In the genomic region with DNA sequence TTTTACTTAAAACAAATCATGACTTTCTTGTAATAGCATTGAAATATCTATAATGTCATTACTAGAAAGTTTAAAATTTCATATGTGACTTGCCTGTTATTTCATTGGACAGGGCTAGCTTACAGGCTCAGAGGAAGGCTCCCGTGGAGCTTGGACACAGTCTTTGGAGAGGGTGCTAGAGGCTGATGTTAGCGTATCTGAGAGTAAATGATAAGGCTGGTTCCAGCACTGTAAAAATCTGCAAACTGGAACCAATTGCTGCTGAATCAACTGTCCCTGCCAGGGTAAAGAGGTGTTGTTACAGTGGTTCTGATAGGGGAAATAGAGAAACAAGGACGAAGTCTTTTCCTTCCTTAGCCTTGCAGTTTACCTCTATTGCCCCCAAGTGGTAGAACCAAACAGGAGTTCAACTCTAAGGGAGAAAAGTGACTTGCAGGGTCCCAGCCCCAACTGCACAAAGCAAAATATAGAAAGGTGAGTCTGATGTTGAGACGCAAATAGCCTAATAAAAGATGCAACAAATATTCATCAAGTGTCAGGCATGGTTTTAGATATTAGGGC, we compare ENCODE assay signal across 11 cellular contexts.
A peak's percentile ranks its signal among the peaks of the same experiment; 100 is the strongest.
DNase-seq lines count a peak whose midpoint lies in the region; ATAC-seq and TF ChIP-seq lines count a peak whose summit lies in the region.
"Had no signal": no experiment of that assay in that cellular context is flagged by ENCODE, and none has a peak within 500 bp of the region (broad histone marks: within the 10 kb centered on the region; RNA-seq: fewer than 3 reads in every experiment).

No MANE protein-coding gene starts in this region.

- CTCF ChIA-PET in AG04449 (lab: Yijun Ruan, JAX) (interaction anchor here (1.0 kb wide), 1 partner anchor 56 kb away, joined by 3 read pairs; no protein-coding TSS in a partner anchor), WTC11 (lab: Charles Lee) (interaction anchor here (0.6 kb wide), 2 partner anchors 269 to 321 kb away, joined by 3 to 4 read pairs; no protein-coding TSS in a partner anchor)

- H3K4me3 Mint-ChIP-seq in WTC11, result no peak overlapping the region
- H3K4me3 Mint-ChIP-seq: dendritic cell treated with granulocyte-macrophage colony-stimulating factor and Interleukin-4, amounts not matched to agents 40 ng/mL and 50 ng/mL, for 4 days; memory B cell had no signal

- H3K9me3 ChIP-seq in HAP-1, result no peaks in the 10 kb centered on the region

- no peak overlapping the region for H3K27ac Mint-ChIP-seq in WTC11
- H3K27ac Mint-ChIP-seq: dendritic cell treated with granulocyte-macrophage colony-stimulating factor and Interleukin-4, amounts not matched to agents 40 ng/mL and 50 ng/mL, for 4 days; memory B cell had no signal

- peaks cover 16% of the 10 kb centered on the region for H3K4me1 Mint-ChIP-seq in WTC11
- H3K4me1 Mint-ChIP-seq: memory B cell had no signal

- H3K4me1 ChIP-seq in HAP-1, result no peaks in the 10 kb centered on the region

- no peaks in the 10 kb centered on the region for H3K9me3 Mint-ChIP-seq in WTC11
- H3K9me3 Mint-ChIP-seq: dendritic cell treated with granulocyte-macrophage colony-stimulating factor and Interleukin-4, amounts not matched to agents 40 ng/mL and 50 ng/mL, for 4 days had no signal

- H3K27me3 ChIP-seq in HAP-1 (ENCODE audit: low read depth), result no peaks in the 10 kb centered on the region

- POLR2A ChIA-PET in AG04449 (lab: Yijun Ruan, JAX) (no interaction called here), WTC11 (lab: Charles Lee) (no interaction called here)

- H3K4me3 ChIP-seq in AG04449 (ENCODE audit: low read depth, low read length), result no peak overlapping the region
- H3K4me3 ChIP-seq in HAP-1, result no peak overlapping the region

- H3K27me3 Mint-ChIP-seq in WTC11 (ENCODE audit: low read depth), result no peaks in the 10 kb centered on the region
- H3K27me3 Mint-ChIP-seq: dendritic cell treated with granulocyte-macrophage colony-stimulating factor and Interleukin-4, amounts not matched to agents 40 ng/mL and 50 ng/mL, for 4 days; memory B cell had no signal

- TF ChIP-seq CTCF in AG04449 (IDR thresholded peaks at IDR 0.05; ENCODE audit: insufficient read depth, low read length, missing control alignments) (peak; percentile 23), WTC11 (IDR thresholded peaks at IDR 0.05) (peak; percentile 48)

- H3K36me3 ChIP-seq in HAP-1 (replicated peaks), result no peaks in the 10 kb centered on the region

- H3K36me3 Mint-ChIP-seq in WTC11, result no peaks in the 10 kb centered on the region
- H3K36me3 Mint-ChIP-seq: memory B cell had no signal

- ATAC-seq in WTC11, result peak; percentile 85
- no peak for ATAC-seq in GM18870 (IDR thresholded peaks at IDR 0.05; ENCODE audit: unreplicated experiment)
- ATAC-seq in HG03108 (IDR thresholded peaks at IDR 0.05; ENCODE audit: unreplicated experiment), result no peak

- in situ Hi-C loops in HAP-1 (cut with MboI; ENCODE audit: low sequenced_read_pairs), result no loop called here

- no peak for DNase-seq in AG04449 (ENCODE audit: low read depth, low spot score)
- DNase-seq in HAP-1 (ENCODE audit: low spot score in 2 of 2), result peak; percentile 20 to 36
- DNase-seq in WTC11 (ENCODE audit: low spot score), result no peak
- DNase-seq in iPS-NIHi7 (ENCODE audit: extremely low spot score), result peak; percentile 61
- no peak for DNase-seq in GM19240 (ENCODE audit: insufficient read length, low spot score)
- DNase-seq in stimulated activated CD4-positive, alpha-beta T cell treated with anti-CD3 and anti-CD28 coated beads, Interleukin-4, amount 100 ng/mL, for 4 hours, result no peak
- DNase-seq: stimulated activated CD4-positive, alpha-beta T cell treated with anti-CD3 and anti-CD28 coated beads, Interleukin-4, amount 100 ng/mL, for 1 hour had no signal

TF ChIP-seq in WTC11, 78 proteins besides CTCF, POLR2A, EP300 and RAD21:
- TF ChIP-seq RORB (CRISPR knock-in tag; IDR thresholded peaks at IDR 0.05) (no peak), NR2C2 (CRISPR knock-in tag; IDR thresholded peaks at IDR 0.05) (no peak), ZNF396 (CRISPR knock-in tag; IDR thresholded peaks at IDR 0.05; ENCODE audit: borderline replicate concordance) (no peak), FOXJ3 (CRISPR knock-in tag; IDR thresholded peaks at IDR 0.05; ENCODE audit: borderline replicate concordance) (no peak), MXD4 (CRISPR knock-in tag; IDR thresholded peaks at IDR 0.05; ENCODE audit: borderline replicate concordance) (no peak), SOX15 (CRISPR knock-in tag; IDR thresholded peaks at IDR 0.05) (no peak), FOXP1 (CRISPR knock-in tag; IDR thresholded peaks at IDR 0.05; ENCODE audit: borderline replicate concordance) (no peak), TEAD1 (CRISPR knock-in tag; IDR thresholded peaks at IDR 0.05) (no peak), RELA (CRISPR knock-in tag; IDR thresholded peaks at IDR 0.05; ENCODE audit: borderline replicate concordance) (no peak)
- TF ChIP-seq, protein P1, sequence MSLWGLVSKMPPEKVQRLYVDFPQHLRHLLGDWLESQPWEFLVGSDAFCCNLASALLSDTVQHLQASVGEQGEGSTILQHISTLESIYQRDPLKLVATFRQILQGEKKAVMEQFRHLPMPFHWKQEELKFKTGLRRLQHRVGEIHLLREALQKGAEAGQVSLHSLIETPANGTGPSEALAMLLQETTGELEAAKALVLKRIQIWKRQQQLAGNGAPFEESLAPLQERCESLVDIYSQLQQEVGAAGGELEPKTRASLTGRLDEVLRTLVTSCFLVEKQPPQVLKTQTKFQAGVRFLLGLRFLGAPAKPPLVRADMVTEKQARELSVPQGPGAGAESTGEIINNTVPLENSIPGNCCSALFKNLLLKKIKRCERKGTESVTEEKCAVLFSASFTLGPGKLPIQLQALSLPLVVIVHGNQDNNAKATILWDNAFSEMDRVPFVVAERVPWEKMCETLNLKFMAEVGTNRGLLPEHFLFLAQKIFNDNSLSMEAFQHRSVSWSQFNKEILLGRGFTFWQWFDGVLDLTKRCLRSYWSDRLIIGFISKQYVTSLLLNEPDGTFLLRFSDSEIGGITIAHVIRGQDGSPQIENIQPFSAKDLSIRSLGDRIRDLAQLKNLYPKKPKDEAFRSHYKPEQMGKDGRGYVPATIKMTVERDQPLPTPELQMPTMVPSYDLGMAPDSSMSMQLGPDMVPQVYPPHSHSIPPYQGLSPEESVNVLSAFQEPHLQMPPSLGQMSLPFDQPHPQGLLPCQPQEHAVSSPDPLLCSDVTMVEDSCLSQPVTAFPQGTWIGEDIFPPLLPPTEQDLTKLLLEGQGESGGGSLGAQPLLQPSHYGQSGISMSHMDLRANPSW (CRISPR knock-in tag; conservative IDR thresholded peaks at IDR 0.05; ENCODE audit: low read depth), result no peak
- TF ChIP-seq, protein P2, sequence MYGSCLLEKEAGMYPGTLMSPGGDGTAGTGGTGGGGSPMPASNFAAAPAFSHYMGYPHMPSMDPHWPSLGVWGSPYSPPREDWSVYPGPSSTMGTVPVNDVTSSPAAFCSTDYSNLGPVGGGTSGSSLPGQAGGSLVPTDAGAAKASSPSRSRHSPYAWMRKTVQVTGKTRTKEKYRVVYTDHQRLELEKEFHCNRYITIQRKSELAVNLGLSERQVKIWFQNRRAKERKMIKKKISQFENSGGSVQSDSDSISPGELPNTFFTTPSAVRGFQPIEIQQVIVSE (CRISPR knock-in tag; IDR thresholded peaks at IDR 0.05; ENCODE audit: borderline replicate concordance), result no peak
- TF ChIP-seq, protein P3, sequence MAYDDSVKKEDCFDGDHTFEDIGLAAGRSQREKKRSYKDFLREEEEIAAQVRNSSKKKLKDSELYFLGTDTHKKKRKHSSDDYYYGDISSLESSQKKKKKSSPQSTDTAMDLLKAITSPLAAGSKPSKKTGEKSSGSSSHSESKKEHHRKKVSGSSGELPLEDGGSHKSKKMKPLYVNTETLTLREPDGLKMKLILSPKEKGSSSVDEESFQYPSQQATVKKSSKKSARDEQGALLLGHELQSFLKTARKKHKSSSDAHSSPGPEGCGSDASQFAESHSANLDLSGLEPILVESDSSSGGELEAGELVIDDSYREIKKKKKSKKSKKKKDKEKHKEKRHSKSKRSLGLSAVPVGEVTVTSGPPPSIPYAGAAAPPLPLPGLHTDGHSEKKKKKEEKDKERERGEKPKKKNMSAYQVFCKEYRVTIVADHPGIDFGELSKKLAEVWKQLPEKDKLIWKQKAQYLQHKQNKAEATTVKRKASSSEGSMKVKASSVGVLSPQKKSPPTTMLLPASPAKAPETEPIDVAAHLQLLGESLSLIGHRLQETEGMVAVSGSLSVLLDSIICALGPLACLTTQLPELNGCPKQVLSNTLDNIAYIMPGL (CRISPR knock-in tag; IDR thresholded peaks at IDR 0.05), result no peak
- TF ChIP-seq, protein P4, sequence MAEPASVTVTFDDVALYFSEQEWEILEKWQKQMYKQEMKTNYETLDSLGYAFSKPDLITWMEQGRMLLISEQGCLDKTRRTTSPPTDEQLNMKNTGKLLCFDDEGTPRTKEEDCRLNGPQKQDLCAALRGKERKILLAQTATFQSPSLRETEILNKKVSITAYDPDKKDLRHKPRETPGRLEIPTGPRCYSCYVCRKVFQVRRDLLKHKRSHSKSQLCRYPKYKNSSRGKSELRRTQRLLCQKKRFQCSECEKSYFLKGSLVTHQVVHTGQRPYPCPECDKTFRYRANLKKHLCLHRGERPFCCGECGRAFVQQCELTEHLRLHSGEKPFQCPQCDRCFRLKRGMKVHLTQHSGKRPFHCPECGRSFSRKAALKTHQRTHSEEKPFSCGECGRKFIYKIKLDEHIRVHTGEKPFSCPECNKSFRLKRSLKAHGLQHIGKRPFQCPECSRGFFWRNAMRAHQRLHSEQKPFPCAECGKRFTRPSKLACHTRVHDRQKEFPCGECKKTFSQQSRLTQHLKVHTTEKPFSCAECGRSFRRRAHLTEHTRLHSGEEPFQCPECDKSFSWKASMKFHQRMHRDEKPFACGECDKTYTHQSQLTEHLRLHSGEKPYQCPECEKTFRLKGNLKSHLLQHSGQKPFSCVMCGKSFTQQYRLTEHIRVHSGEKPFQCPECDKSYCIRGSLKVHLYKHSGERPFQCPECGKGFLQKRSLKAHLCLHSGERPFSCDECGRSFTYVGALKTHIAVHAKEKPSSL (CRISPR knock-in tag; conservative IDR thresholded peaks at IDR 0.05), result no peak

Comparison
In these comparisons a context has a peak if more than half of its experiments do, and no peak if none do; other contexts are left out.
1. DNase-seq: peak in HAP-1 (2 of 2) and iPS-NIHi7 (single experiment); none in AG04449 (single experiment), WTC11 (single experiment), GM19240 (single experiment) and stimulated activated CD4-positive, alpha-beta T cell treated with anti-CD3 and anti-CD28 coated beads, Interleukin-4, amount 100 ng/mL, for 4 hours (0 of 2).